ENCODE assay signal across 16 cellular contexts in the genomic region with DNA sequence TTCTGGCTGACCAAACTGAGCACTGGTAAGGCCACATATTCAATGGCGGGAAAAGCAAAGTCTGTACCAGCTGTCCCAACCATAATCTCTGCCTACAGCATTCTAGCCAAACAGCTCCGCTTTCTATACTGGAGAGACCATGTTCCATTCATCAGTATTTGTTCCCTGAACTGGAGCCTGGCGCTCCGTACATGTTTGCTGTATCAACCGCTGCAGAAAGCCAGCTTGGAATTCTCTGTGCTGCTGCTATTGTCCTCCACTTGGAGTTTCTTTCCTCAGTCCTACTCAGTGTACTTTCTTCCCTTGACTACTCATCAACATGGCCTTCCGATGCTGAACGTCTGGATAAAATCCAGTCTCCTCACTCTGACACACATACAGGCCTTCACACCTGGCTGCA. TPM values are rescaled to one million over a fixed set of nuclear protein-coding genes. Genes with fewer than 3 reads are reported as not detected.
DNase-seq lines count a peak whose midpoint lies in the region; ATAC-seq and TF ChIP-seq lines count a peak whose summit lies in the region.
"Had no signal": no experiment of that assay in that cellular context is flagged by ENCODE, and none has a peak within 500 bp of the region (broad histone marks: within the 10 kb centered on the region; RNA-seq: fewer than 3 reads in every experiment).

No MANE protein-coding gene starts in this region.

- H3K36me3 Mint-ChIP-seq in activated T-cell treated with anti-CD3 and anti-CD28 coated beads, Interleukin-2, amount 50 U/mL, for 4 hours (ENCODE audit: insufficient read depth): peaks cover 12% of the 10 kb centered on the region
- H3K36me3 Mint-ChIP-seq in WTC11 (peaks cover 19% of the 10 kb centered on the region), glutamatergic neuron (ENCODE audit: unreplicated experiment) (no peaks in the 10 kb centered on the region)

- H3K27ac Mint-ChIP-seq in WTC11: no peak overlapping the region
- peak overlapping the region; percentile 34 for H3K27ac Mint-ChIP-seq in glutamatergic neuron (ENCODE audit: unreplicated experiment)

- no peaks in the 10 kb centered on the region for H3K27me3 Mint-ChIP-seq in activated T-cell treated with anti-CD3 and anti-CD28 coated beads, Interleukin-2, amount 50 U/mL, for 4 hours (ENCODE audit: low read depth)
- H3K27me3 Mint-ChIP-seq in WTC11 (ENCODE audit: low read depth) (no peaks in the 10 kb centered on the region), glutamatergic neuron (ENCODE audit: unreplicated experiment) (peaks cover 9% of the 10 kb centered on the region)

- H3K4me1 ChIP-seq in skeletal muscle tissue (ENCODE audit: control insufficient read depth in 3 of 3, insufficient read depth in 3 of 3, low read length in 3 of 3) (peaks cover 38 to 62% (median 50%) of the 10 kb centered on the region in 3 donors), body of pancreas (peaks cover 38% of the 10 kb centered on the region)

- intact Hi-C loops in body of pancreas (cut with DNase I): no loop called here

- WGBS in body of pancreas, 2 donors: 35 to 41% methylated on average over 7 of the region's 7 CpGs

- no peak for DNase-seq in activated T-cell treated with anti-CD3 and anti-CD28 coated beads, Interleukin-2, amount 50 U/mL, for 4 hours
- no peak for DNase-seq in activated T-cell treated with anti-CD3 and anti-CD28 coated beads for 4 hours
- no peak for DNase-seq in WTC11 (ENCODE audit: low spot score)
- no peak for DNase-seq in glutamatergic neuron
- no peak for DNase-seq in H7
- DNase-seq in body of pancreas: no peak
- DNase-seq in stimulated activated CD4-positive, alpha-beta T cell treated with anti-CD3 and anti-CD28 coated beads, Interleukin-4, amount 100 ng/mL, for 4 hours: no peak
- DNase-seq: ACHN; activated CD4-positive, alpha-beta T cell treated with anti-CD3 and anti-CD28 coated beads, Interleukin-2, amount 50 U/mL, for 1 hour; gastrocnemius medialis; kidney glomerular epithelial cell; NCI-H2081 treated with DMSO at 0.1 percent for 48 hours; NK-92 treated with Interleukin-12 subunit alpha and Interleukin-12 subunit beta, amount 100 ng/mL, for 24 hours; stimulated activated CD4-positive, alpha-beta T cell treated with anti-CD3 and anti-CD28 coated beads, Interleukin-15, amount 100 ng/mL, for 24 hours; uterus had no signal

- CTCF ChIA-PET in WTC11 (lab: Charles Lee): interaction anchor here (0.9 to 1.3 kb wide), 2 partner anchors 38 kb away, joined by 3 to 4 read pairs; no protein-coding TSS in a partner anchor

- H3K4me3 ChIP-seq in skeletal muscle tissue (ENCODE audit: low read length in 3 of 3): peak overlapping the region in 2 of 3 donors; percentile 8 to 99
- no peak overlapping the region for H3K4me3 ChIP-seq in H7 (ENCODE audit: insufficient read depth, low read depth, low read length)
- H3K4me3 ChIP-seq in body of pancreas: no peak overlapping the region

- H3K9me3 ChIP-seq in skeletal muscle tissue (ENCODE audit: control insufficient read depth in 3 of 3, low read length in 3 of 3) (no peaks in the 10 kb centered on the region), body of pancreas (no peaks in the 10 kb centered on the region)
- H3K9me3 ChIP-seq: gastrocnemius medialis, uterus had no signal

- peak overlapping the region; percentile 84 for H3K4me3 Mint-ChIP-seq in activated T-cell treated with anti-CD3 and anti-CD28 coated beads, Interleukin-2, amount 50 U/mL, for 4 hours
- H3K4me3 Mint-ChIP-seq in WTC11 (peak overlapping the region; percentile 82; the same call in 1 of the 2 replicates), glutamatergic neuron (ENCODE audit: unreplicated experiment) (peak overlapping the region; percentile 91)

- peak overlapping the region in 2 of 3 donors; percentile 97 to 99 for H3K9ac ChIP-seq in skeletal muscle tissue (ENCODE audit: low read depth in 1 of 3, low read length in 3 of 3)

- ATAC-seq in activated T-cell treated with anti-CD3 and anti-CD28 coated beads, Interleukin-2, amount 50 U/mL, for 4 hours: no peak
- no peak for ATAC-seq in WTC11
- ATAC-seq in body of pancreas: no peak
- ATAC-seq: gastrocnemius medialis had no signal

- H3K27me3 ChIP-seq in skeletal muscle tissue (ENCODE audit: control insufficient read depth in 3 of 3, insufficient read depth in 3 of 3, low read length in 3 of 3): no peaks in the 10 kb centered on the region
- H3K27me3 ChIP-seq in H7 (ENCODE audit: control insufficient read depth, insufficient read depth, low read length): no peaks in the 10 kb centered on the region
- H3K27me3 ChIP-seq in body of pancreas: no peaks in the 10 kb centered on the region
- H3K27me3 ChIP-seq: gastrocnemius medialis, uterus had no signal

- POLR2A ChIA-PET in WTC11 (lab: Charles Lee): no interaction called here

- H3K27ac ChIP-seq in skeletal muscle tissue (ENCODE audit: low read depth, low read length): no peak overlapping the region
- no peak overlapping the region for H3K27ac ChIP-seq in body of pancreas
- H3K27ac ChIP-seq: uterus had no signal

- TF ChIP-seq CTCF in WTC11 (IDR thresholded peaks at IDR 0.05) (no peak), glutamatergic neuron (IDR thresholded peaks at IDR 0.05; ENCODE audit: partially characterized antibody, unreplicated experiment) (no peak), body of pancreas (IDR thresholded peaks at IDR 0.05) (no peak)

- no peak for TF ChIP-seq POLR2A in body of pancreas (IDR thresholded peaks at IDR 0.05)

- no peaks in the 10 kb centered on the region for H3K9me3 Mint-ChIP-seq in activated T-cell treated with anti-CD3 and anti-CD28 coated beads, Interleukin-2, amount 50 U/mL, for 4 hours
- H3K9me3 Mint-ChIP-seq in WTC11 (no peaks in the 10 kb centered on the region), glutamatergic neuron (ENCODE audit: unreplicated experiment) (peaks cover 9% of the 10 kb centered on the region)

- H3K4me1 Mint-ChIP-seq in activated T-cell treated with anti-CD3 and anti-CD28 coated beads, Interleukin-2, amount 50 U/mL, for 4 hours (ENCODE audit: low read depth): peaks cover 59% of the 10 kb centered on the region
- H3K4me1 Mint-ChIP-seq in WTC11 (peaks cover 20% of the 10 kb centered on the region), glutamatergic neuron (ENCODE audit: low read depth, unreplicated experiment) (peaks cover 18% of the 10 kb centered on the region)

- H3K36me3 ChIP-seq in skeletal muscle tissue (ENCODE audit: control insufficient read depth in 3 of 3, insufficient read depth in 3 of 3, low read length in 3 of 3) (peaks cover 5 to 30% (median 17%) of the 10 kb centered on the region in 3 donors), H7 (replicated peaks; ENCODE audit: control insufficient read depth, insufficient read depth, low read length) (peaks cover 10% of the 10 kb centered on the region), body of pancreas (replicated peaks in 1 of 2; ENCODE audit: insufficient read depth in 1 of 2, low read depth in 2 of 2) (peaks cover 0 to 3% of the 10 kb centered on the region in 2 donors)
- H3K36me3 ChIP-seq: uterus had no signal

TF ChIP-seq in WTC11, 78 proteins besides CTCF, POLR2A, EP300 and RAD21 (continues in another document):
- TF ChIP-seq ZNF416 (CRISPR knock-in tag; IDR thresholded peaks at IDR 0.05) (no peak), SP1 (CRISPR knock-in tag; conservative IDR thresholded peaks at IDR 0.05) (no peak), PREB (CRISPR knock-in tag; IDR thresholded peaks at IDR 0.05; ENCODE audit: borderline replicate concordance) (no peak), ZNF671 (CRISPR knock-in tag; IDR thresholded peaks at IDR 0.05) (no peak), FOXP1 (CRISPR knock-in tag; IDR thresholded peaks at IDR 0.05; ENCODE audit: borderline replicate concordance) (no peak)

RNA-seq across cellular contexts. Expression of gene COA5, which starts 1.9 kb away (rescaled TPM):
- 10 to 100 TPM; 14.5 to 17.6 (median 15.9) TPM for total RNA-seq in activated T-cell treated with anti-CD3 and anti-CD28 coated beads, Interleukin-2, amount 50 U/mL, for 4 hours
- total RNA-seq in WTC11 (2021) (29.3 to 35.4 TPM (median 34.7 TPM) in 3 replicates), glutamatergic neuron (ENCODE audit: unreplicated experiment) (29.6 TPM), skeletal muscle tissue (26.6 TPM), body of pancreas (10 to 100 TPM; 20.1 to 39.2 TPM)
- 19.7 and 28.6 TPM in 2 replicates for total RNA-seq in H7 (2014; rRNA removed; shearing (Covaris generic))

RNA-seq across cellular contexts. Expression of gene UNC50, which starts 2.0 kb away (rescaled TPM):
- 10 to 100 TPM; 30.2 to 39.1 (median 35.9) TPM for total RNA-seq in activated T-cell treated with anti-CD3 and anti-CD28 coated beads, Interleukin-2, amount 50 U/mL, for 4 hours
- total RNA-seq in WTC11 (2021) (26.7 to 32.8 TPM (median 29.6 TPM) in 3 replicates), glutamatergic neuron (ENCODE audit: unreplicated experiment) (43.0 TPM), skeletal muscle tissue (49.1 TPM), body of pancreas (10 to 100 TPM; 30.9 to 53.7 TPM)
- 36.3 and 37.1 TPM in 2 replicates for total RNA-seq in H7 (2014; rRNA removed; shearing (Covaris generic))

Comparison
In these comparisons a context has a peak if more than half of its experiments do, and no peak if none do; other contexts are left out.
1. H3K4me3 ChIP-seq: peak in skeletal muscle tissue (2 of 3); none in H7 (single experiment) and body of pancreas (0 of 2).
2. Peak in every context shown above with its lines, with median percentiles within 50 percentile points of each other: H3K4me3 Mint-ChIP-seq.